Comparison of ENCODE assay signal across 10 cellular contexts in the genomic region with DNA sequence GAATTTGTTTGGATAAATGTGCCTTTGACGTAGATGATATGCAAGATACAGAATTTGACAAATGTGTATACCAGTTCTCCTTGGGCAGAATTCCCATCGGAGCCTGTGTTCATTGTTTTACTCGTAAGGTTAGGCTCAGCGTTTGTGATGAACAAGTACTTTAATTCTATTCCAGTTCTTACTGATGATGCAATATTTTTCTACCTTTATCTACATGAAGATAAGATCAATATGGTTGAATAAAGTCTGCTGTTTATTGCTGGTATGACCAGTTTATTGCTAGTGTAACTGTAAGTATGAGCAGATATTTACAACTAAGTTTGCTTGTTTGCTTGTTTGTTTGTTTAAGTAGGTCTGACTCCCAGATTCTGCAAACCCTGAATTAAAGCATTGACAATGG.
"Had no signal": no experiment of that assay in that cellular context is flagged by ENCODE, and none has a peak within 500 bp of the region (broad histone marks: within the 10 kb centered on the region; RNA-seq: fewer than 3 reads in every experiment).

No MANE protein-coding gene starts in this region.

- ATAC-seq: GM23338, HCT116 had no signal

- H3K9me3 ChIP-seq: HAP-1 had no signal

- H3K36me3 ChIP-seq: HAP-1 had no signal

- H3K4me2 ChIP-seq: GM23338, KMS-11 had no signal

- H3K4me1 ChIP-seq: HAP-1 had no signal

- H3K27ac ChIP-seq: HL-60, KMS-11 had no signal

- DNase-seq: H7, HFFc6, Karpas-422, KBM-7 had no signal

- H3K9ac ChIP-seq: KMS-11 had no signal

- FAIRE-seq: HTR-8/SVneo had no signal

- H2AFZ ChIP-seq: GM23338 had no signal

- H3K4me3 ChIP-seq: GM23338, HAP-1 had no signal
